ENCODE assay signal across 1 cellular context in genomic region chr10:110163841-110164240, GRCh38.
TF ChIP-seq lines count a peak whose summit lies in the region.

No MANE protein-coding gene starts in this region.

TF ChIP-seq in H1, 55 proteins besides CTCF, POLR2A, EP300 and RAD21 (continued from another document):
- TF ChIP-seq RXRA (IDR thresholded peaks at IDR 0.05; ENCODE audit: insufficient read depth, low read depth, low read length) = no peak
- TF ChIP-seq TEAD4 (IDR thresholded peaks at IDR 0.05; ENCODE audit: low read depth, low read length) = no peak
- TF ChIP-seq BCL11A (IDR thresholded peaks at IDR 0.05; ENCODE audit: low read depth in 2 of 2, low read length in 2 of 2) = no peak
